Comparison of ENCODE assay signal across 1 cellular context in genomic region chr21:33871171-33871570, GRCh38.
A peak's percentile ranks its signal among the peaks of the same experiment; 100 is the strongest.
TF ChIP-seq lines count a peak whose summit lies in the region.

No MANE protein-coding gene starts in this region.

TF ChIP-seq in K562, 482 proteins besides CTCF, POLR2A, EP300 and RAD21:
- TF ChIP-seq ZNF830 (CRISPR knock-in tag; IDR thresholded peaks at IDR 0.05), result no peak
- TF ChIP-seq ZNF512 (tag; IDR thresholded peaks at IDR 0.05), result peak; percentile 46
- no peak for TF ChIP-seq CCNT2 (IDR thresholded peaks at IDR 0.05; ENCODE audit: borderline replicate concordance, extremely low read depth, insufficient read length, low read depth, low read length)
- no peak for TF ChIP-seq ZFP36 (IDR thresholded peaks at IDR 0.05; ENCODE audit: low read depth, low read length, partially characterized antibody)
TF ChIP-seq in K562: peak in this region for 1.
